Comparison of ENCODE assay signal across 26 cellular contexts in the genomic region with DNA sequence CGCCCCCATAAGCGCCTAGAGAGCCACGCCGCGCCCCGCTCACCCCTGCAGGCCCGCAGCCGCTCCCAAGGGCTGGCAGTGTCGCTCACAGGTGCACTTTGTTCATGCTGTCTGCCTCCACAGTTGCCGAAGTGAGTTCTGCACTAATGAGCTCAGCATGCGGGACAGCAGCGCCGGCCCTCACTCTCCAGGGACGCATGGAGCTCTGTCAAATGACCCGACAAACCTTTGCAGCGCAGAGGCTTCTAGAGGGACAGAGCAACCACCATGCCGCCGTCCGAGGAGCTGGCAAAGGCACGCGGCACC.
"Had no signal": no experiment of that assay in that cellular context is flagged by ENCODE, and none has a peak within 500 bp of the region (broad histone marks: within the 10 kb centered on the region; RNA-seq: fewer than 3 reads in every experiment).

No MANE protein-coding gene starts in this region.

- H3K27ac ChIP-seq: stomach, suprapubic skin, testis, thoracic aorta, thyroid gland, tibial artery, tibial nerve, transverse colon, upper lobe of left lung, upper lobe of right lung, uterus, vagina had no signal

- H3K9me3 ChIP-seq: stomach, suprapubic skin, testis, thoracic aorta, thyroid gland, transverse colon, upper lobe of left lung, upper lobe of right lung, uterus, vagina had no signal

- H3K27me3 ChIP-seq: stomach, testis, thyroid gland, tibial artery, tibial nerve, transverse colon, upper lobe of left lung, upper lobe of right lung, uterus, vagina had no signal

- H3K36me3 ChIP-seq: stomach, suprapubic skin, thoracic aorta, thyroid gland, tibial artery, tibial nerve, transverse colon, upper lobe of left lung, upper lobe of right lung, uterus, vagina had no signal

- ATAC-seq: stimulated activated effector memory CD8-positive, alpha-beta T cell treated with anti-CD3 and anti-CD28 coated beads, Interleukin-12 subunit alpha, Interleukin-12 subunit beta, amount 100 ng/mL, for 72 hours; stimulated activated memory B cell treated with anti-CD40 and anti-IgM and Interleukin-4, amounts not matched to agents 10 μg/mL and 1 μg/mL and 100 μg/mL, for 72 hours; stimulated activated naive B cell treated with anti-CD40 and anti-IgM and Interleukin-4, amounts not matched to agents 10 μg/mL and 1 μg/mL and 100 μg/mL, for 72 hours; stimulated activated naive CD8-positive, alpha-beta T cell treated with anti-CD3 and anti-CD28 coated beads, Interleukin-15, amount 100 ng/mL, for 72 hours; stimulated activated naive CD8-positive, alpha-beta T cell treated with anti-CD3 and anti-CD28 coated beads, Interleukin-15, Interleukin-2, amounts not matched to agents 100 U/mL and 50 U/mL, for 24 hours; upper lobe of right lung had no signal

- H3K4me3 ChIP-seq: stomach, suprapubic skin, testis, thoracic aorta, thyroid gland, tibial artery, tibial nerve, transverse colon, upper lobe of left lung, upper lobe of right lung, uterus, vagina had no signal

- DNase-seq: stimulated activated CD4-positive, alpha-beta T cell treated with anti-CD3 and anti-CD28 coated beads, Interleukin-2, amount 100 ng/mL, for 48 hours; stimulated activated CD4-positive, alpha-beta T cell treated with anti-CD3 and anti-CD28 coated beads, Interleukin-4, amount 100 ng/mL, for 1 hour; stimulated activated CD4-positive, alpha-beta T cell treated with anti-CD3 and anti-CD28 coated beads, Interleukin-4, amount 100 ng/mL, for 24 hours; stimulated activated CD4-positive, alpha-beta T cell treated with anti-CD3 and anti-CD28 coated beads, Interleukin-4, amount 100 ng/mL, for 4 hours; stimulated activated CD8-positive, alpha-beta memory T cell treated with anti-CD3 and anti-CD28 coated beads, Interleukin-4, amount 100 ng/mL, for 48 hours; stimulated activated naive B cell treated with anti-CD40 and anti-IgM and Interleukin-4, amounts not matched to agents 10 μg/mL and 1 μg/mL and 100 μg/mL, for 72 hours; stimulated activated naive CD4-positive, alpha-beta T cell; stimulated activated naive CD4-positive, alpha-beta T cell treated with Interleukin-2 at 50 U/mL for 16 hours; stimulated activated naive CD8-positive, alpha-beta T cell treated with anti-CD3 and anti-CD28 coated beads, Interleukin-15, amount 100 ng/mL, for 72 hours; stimulated activated naive CD8-positive, alpha-beta T cell treated with anti-CD3 and anti-CD28 coated beads, Interleukin-15, Interleukin-2, amounts not matched to agents 100 U/mL and 50 U/mL, for 24 hours; stomach; substantia nigra; testis; thyroid gland; tibial artery; transverse colon; trophoblast cell; upper lobe of right lung; uterus had no signal

- H3K4me1 ChIP-seq: stomach, suprapubic skin, testis, thyroid gland, tibial artery, tibial nerve, transverse colon, upper lobe of left lung, upper lobe of right lung, uterus, vagina had no signal
